In the genomic region with DNA sequence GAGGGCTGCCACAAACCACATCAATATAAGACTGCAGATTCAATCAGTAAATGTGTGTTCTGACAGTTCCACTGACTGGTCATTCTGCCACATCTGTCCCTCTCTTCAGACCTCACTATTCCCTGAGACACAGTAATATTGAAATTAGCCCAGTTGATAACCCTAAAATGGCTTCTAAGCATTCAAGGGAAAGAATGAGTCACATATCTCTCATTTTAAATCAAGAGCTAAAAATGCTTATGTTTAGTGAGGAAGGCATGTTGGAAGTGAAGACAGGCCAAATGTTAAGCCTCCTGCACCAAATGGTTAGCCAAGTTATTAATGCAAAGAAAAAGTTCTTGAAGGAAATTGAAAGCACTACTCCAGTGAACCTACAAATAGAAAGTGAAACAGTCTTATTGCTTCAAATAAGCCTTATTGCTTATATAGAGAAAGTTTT, we compare ENCODE assay signal across 9 cellular contexts. TPM values are rescaled to one million over a fixed set of nuclear protein-coding genes. Genes with fewer than 3 reads are reported as not detected.
DNase-seq lines count a peak whose midpoint lies in the region; ATAC-seq and TF ChIP-seq lines count a peak whose summit lies in the region.
"Had no signal": no experiment of that assay in that cellular context is flagged by ENCODE, and none has a peak within 500 bp of the region (broad histone marks: within the 10 kb centered on the region; RNA-seq: fewer than 3 reads in every experiment).

No MANE protein-coding gene starts in this region.

- no peak overlapping the region for H3K4me2 ChIP-seq in Karpas-422 (ENCODE audit: low read depth, low read length, poor library complexity, severe bottlenecking)

- H3K36me3 ChIP-seq in Karpas-422 (ENCODE audit: insufficient read depth, low read length) (no peaks in the 10 kb centered on the region), upper lobe of right lung (no peaks in the 10 kb centered on the region)

- intact Hi-C loops in upper lobe of right lung (cut with DNase I), result no loop called here

- no peaks in the 10 kb centered on the region for H4K20me1 ChIP-seq in Karpas-422 (ENCODE audit: insufficient read depth, low read depth, low read length)

- no peaks in the 10 kb centered on the region for H3K27me3 ChIP-seq in foreskin keratinocyte
- H3K27me3 ChIP-seq in Karpas-422 (ENCODE audit: low read length), result no peaks in the 10 kb centered on the region
- no peaks in the 10 kb centered on the region for H3K27me3 ChIP-seq in upper lobe of right lung

- H3K4me1 ChIP-seq in foreskin keratinocyte (no peaks in the 10 kb centered on the region), Karpas-422 (ENCODE audit: low read length) (no peaks in the 10 kb centered on the region), upper lobe of right lung (no peaks in the 10 kb centered on the region)

- H3K9me2 ChIP-seq in Karpas-422 (replicated peaks; ENCODE audit: insufficient read depth, low read length), result no peaks in the 10 kb centered on the region

- H3K4me3 ChIP-seq in Karpas-422 (ENCODE audit: low read length) (no peak overlapping the region), upper lobe of right lung (no peak overlapping the region)
- H3K4me3 ChIP-seq: SK-N-MC had no signal

- TF ChIP-seq CTCF in foreskin keratinocyte (conservative IDR thresholded peaks at IDR 0.05) (no peak), upper lobe of right lung (IDR thresholded peaks at IDR 0.05) (no peak)

- H3K9ac ChIP-seq in Karpas-422 (ENCODE audit: low read length), result no peak overlapping the region

- H3K27ac ChIP-seq in foreskin keratinocyte, result no peak overlapping the region
- H3K27ac ChIP-seq in Karpas-422 (ENCODE audit: low read length), result no peak overlapping the region
- H3K27ac ChIP-seq in upper lobe of right lung, result no peak overlapping the region
- H3K27ac ChIP-seq: SK-N-MC had no signal

- H3K79me2 ChIP-seq in Karpas-422 (ENCODE audit: low read length), result no peaks in the 10 kb centered on the region

- no peak overlapping the region for H2AFZ ChIP-seq in Karpas-422 (ENCODE audit: low read length)

- no peak for DNase-seq in foreskin keratinocyte
- DNase-seq in Karpas-422, result no peak
- no peak for DNase-seq in OCI-M2 (lab: John Stamatoyannopoulos, UW; ENCODE audit: unreplicated experiment)
- no peak for DNase-seq in SKM-1 (lab: John Stamatoyannopoulos, UW; ENCODE audit: unreplicated experiment)
- no peak for DNase-seq in upper lobe of right lung

- H3K9me3 ChIP-seq in Karpas-422 (ENCODE audit: low read length), result 0 out of 2 replicates have a peak, but pooled peaks cover under 1% of the 10 kb centered on the region
- no peaks in the 10 kb centered on the region for H3K9me3 ChIP-seq in upper lobe of right lung

- peak; percentile 91 for ATAC-seq in GM18508 (IDR thresholded peaks at IDR 0.05; ENCODE audit: insufficient read depth, unreplicated experiment)
- ATAC-seq in GM21515 (IDR thresholded peaks at IDR 0.05; ENCODE audit: unreplicated experiment), result peak; percentile 88
- ATAC-seq in HG03521 (IDR thresholded peaks at IDR 0.05; ENCODE audit: unreplicated experiment), result peak; percentile 58
- ATAC-seq in foreskin keratinocyte, result peak; percentile 19
- no peak for ATAC-seq in upper lobe of right lung

RNA-seq across cellular contexts. Expression of gene KIF21A, which starts 24.5 kb away (rescaled TPM):
- total RNA-seq in foreskin keratinocyte (25.3 and 26.4 TPM in 2 replicates), upper lobe of right lung (12.2 TPM)
- 4.1 and 5.8 TPM in 2 replicates for polyA plus RNA-seq in foreskin keratinocyte
- total RNA-seq in Karpas-422 (2014; rRNA removed; shearing (Covaris generic); ENCODE audit: low replicate concordance), result 0.32 and 0.82 TPM in 2 replicates
